Comparison of ENCODE assay signal across 7 cellular contexts in the genomic region with DNA sequence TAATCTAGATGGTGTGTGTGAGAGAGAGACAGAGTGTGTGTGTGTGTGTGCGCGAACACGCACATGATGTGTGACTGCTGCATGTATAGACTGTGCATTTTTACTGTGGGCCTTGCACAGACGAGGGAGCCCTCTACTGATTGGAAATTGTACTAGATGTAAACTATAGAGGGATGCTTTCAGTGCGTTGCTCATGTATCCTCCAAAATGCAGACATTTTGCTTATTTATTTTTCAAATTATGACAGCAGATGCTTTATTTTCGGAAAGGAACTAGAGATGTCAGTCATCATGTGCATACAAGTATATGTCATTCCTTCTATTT.
A peak's percentile ranks its signal among the peaks of the same experiment; 100 is the strongest.
DNase-seq lines count a peak whose midpoint lies in the region; ATAC-seq and TF ChIP-seq lines count a peak whose summit lies in the region.

No MANE protein-coding gene starts in this region.

- no peak overlapping the region for H3K27ac ChIP-seq in mesendoderm (ENCODE audit: low read depth, low read length)

- no peak overlapping the region for H4K5ac ChIP-seq in mesendoderm (ENCODE audit: low read length)

- peaks cover 25% of the 10 kb centered on the region for H3K27me3 Mint-ChIP-seq in chondrocyte (ENCODE audit: low read depth)

- no peak overlapping the region for H3K18ac ChIP-seq in mesendoderm (ENCODE audit: low read length)

- H3K4me1 Mint-ChIP-seq in chondrocyte (ENCODE audit: low read depth): no peaks in the 10 kb centered on the region

- no peaks in the 10 kb centered on the region for H3K79me2 ChIP-seq in mesendoderm (ENCODE audit: control insufficient read depth, insufficient read depth, low read length)

- TF ChIP-seq CTCF in GM12864 (IDR thresholded peaks at IDR 0.05; ENCODE audit: low read depth, low read length, missing control alignments) (peak; percentile 41), chondrocyte (IDR thresholded peaks at IDR 0.05) (peak; percentile 75), omental fat pad (IDR thresholded peaks at IDR 0.05) (no peak)

- H3K4me2 ChIP-seq in mesendoderm (ENCODE audit: low read length): no peak overlapping the region

- no peak overlapping the region for H2BK120ac ChIP-seq in mesendoderm (ENCODE audit: low read depth, low read length)

- H3K27ac Mint-ChIP-seq in chondrocyte (ENCODE audit: unreplicated experiment): no peak overlapping the region

- H3K9me3 Mint-ChIP-seq in chondrocyte (ENCODE audit: low read depth): no peaks in the 10 kb centered on the region

- H3K56ac ChIP-seq in mesendoderm (ENCODE audit: low read length): no peak overlapping the region

- DNase-seq in GM12864 (ENCODE audit: low read depth) (peak; percentile 4), NCI-H524 (lab: John Stamatoyannopoulos, UW) (peak; percentile 32 to 53), chondrocyte (ENCODE audit: low spot score) (no peak), mesendoderm (peak; percentile 18), NCI-H2196 treated with DMSO at 0.1 percent for 48 hours (lab: John Stamatoyannopoulos, UW; ENCODE audit: unreplicated experiment) (no peak), omental fat pad (ENCODE audit: low spot score) (no peak)

- no peaks in the 10 kb centered on the region for H3K36me3 Mint-ChIP-seq in chondrocyte (ENCODE audit: low read depth)

- no peak overlapping the region for H2BK15ac ChIP-seq in mesendoderm (replicated peaks; ENCODE audit: low read depth)

- H2AK5ac ChIP-seq in mesendoderm (ENCODE audit: low read length): no peak overlapping the region

- H2BK5ac ChIP-seq in mesendoderm (ENCODE audit: low read length): no peak overlapping the region

- no peaks in the 10 kb centered on the region for H3K4me1 ChIP-seq in mesendoderm (ENCODE audit: control insufficient read depth, low read depth, low read length)

- H3K4me3 ChIP-seq in GM12864 (ENCODE audit: low read depth, low read length) (no peak overlapping the region), mesendoderm (ENCODE audit: low read length) (no peak overlapping the region)

- H3K4ac ChIP-seq in mesendoderm (ENCODE audit: low read depth, low read length): no peak overlapping the region

- no CpG with 5 or more reads among the region's 6 CpGs for WGBS in mesendoderm (ENCODE audit: extremely low coverage, insufficient coverage, low lambda C conversion rate)

- H3K23ac ChIP-seq in mesendoderm (ENCODE audit: low read length): no peak overlapping the region

- H3K9ac ChIP-seq in mesendoderm (ENCODE audit: low read length): no peak overlapping the region

- H3K4me3 Mint-ChIP-seq in chondrocyte (ENCODE audit: unreplicated experiment): no peak overlapping the region

- no peaks in the 10 kb centered on the region for H3K27me3 ChIP-seq in mesendoderm (ENCODE audit: insufficient read depth, low read length, poor library complexity)

- no peaks in the 10 kb centered on the region for H3K79me1 ChIP-seq in mesendoderm (ENCODE audit: low read length)

- H3K36me3 ChIP-seq in mesendoderm (ENCODE audit: control insufficient read depth, insufficient read depth, low read length): no peaks in the 10 kb centered on the region

- ATAC-seq in HG02642 (IDR thresholded peaks at IDR 0.05; ENCODE audit: poor library complexity, unreplicated experiment) (peak; percentile 51), omental fat pad (ENCODE audit: low FRiP score) (no peak)

- H4K8ac ChIP-seq in mesendoderm (ENCODE audit: low read depth, low read length): no peak overlapping the region

Comparison
In these comparisons a context has a peak if more than half of its experiments do, and no peak if none do; other contexts are left out.
1. DNase-seq: peak in GM12864 (single experiment), NCI-H524 (2 of 2) and mesendoderm (single experiment); none in chondrocyte (single experiment), NCI-H2196 treated with DMSO at 0.1 percent for 48 hours (single experiment) and omental fat pad (single experiment).
2. CTCF ChIP-seq: peak in GM12864 (single experiment) and chondrocyte (single experiment); none in omental fat pad (0 of 3).